Comparison of ENCODE assay signal across 17 cellular contexts in genomic region chrX:43560247-43560946, GRCh38.
DNase-seq lines count a peak whose midpoint lies in the region; ATAC-seq, FAIRE-seq and TF ChIP-seq lines count a peak whose summit lies in the region.
"Had no signal": no experiment of that assay in that cellular context is flagged by ENCODE, and none has a peak within 500 bp of the region (broad histone marks: within the 10 kb centered on the region; RNA-seq: fewer than 3 reads in every experiment).

No MANE protein-coding gene starts in this region.

- H3K4me1 Mint-ChIP-seq in MCF 10A (ENCODE audit: insufficient read depth, unreplicated experiment) (peaks cover 24% of the 10 kb centered on the region), nephron progenitor cell (peaks cover 12% of the 10 kb centered on the region)
- H3K4me1 Mint-ChIP-seq: activated naive CD8-positive, alpha-beta T cell treated with anti-CD3 and anti-CD28 coated beads for 36 hours; GM23338 had no signal

- peak overlapping the region; percentile 32 for H3K27ac Mint-ChIP-seq in MCF 10A (ENCODE audit: low read depth, unreplicated experiment)
- no peak overlapping the region for H3K27ac Mint-ChIP-seq in nephron progenitor cell
- H3K27ac Mint-ChIP-seq: activated naive CD8-positive, alpha-beta T cell treated with anti-CD3 and anti-CD28 coated beads for 36 hours; activated T-cell treated with anti-CD3 and anti-CD28 coated beads, Interleukin-2, amount 50 U/mL, for 72 hours; GM23338 had no signal

- H3K27me3 Mint-ChIP-seq in MCF 10A (ENCODE audit: insufficient read depth, unreplicated experiment): peaks cover 63% of the 10 kb centered on the region
- no peaks in the 10 kb centered on the region for H3K27me3 Mint-ChIP-seq in nephron progenitor cell (ENCODE audit: low read depth, poor library complexity)
- H3K27me3 Mint-ChIP-seq: activated naive CD8-positive, alpha-beta T cell treated with anti-CD3 and anti-CD28 coated beads for 36 hours; type B pancreatic cell had no signal

- DNase-seq in MCF 10A (ENCODE audit: unreplicated experiment): no peak
- DNase-seq in breast epithelium (ENCODE audit: low spot score in 2 of 2): no peak
- DNase-seq in NCI-H82 treated with DMSO at 0.1 percent for 48 hours (lab: John Stamatoyannopoulos, UW; ENCODE audit: unreplicated experiment): peak; percentile 63
- DNase-seq in nephron progenitor cell: no peak
- DNase-seq in GM12892 (ENCODE audit: insufficient read length): no peak
- no peak for DNase-seq in upper lobe of right lung
- DNase-seq in suprapubic skin (ENCODE audit: low spot score in 2 of 2): no peak

- POLR2A ChIA-PET in MCF 10A (lab: Yijun Ruan, JAX): interaction anchor here (0.6 to 1.6 kb wide), 10 partner anchors 21 to 279 kb away, joined by 3 to 7 read pairs (median 4); partner anchors contain the start of gene MAOA

- H3K27me3 ChIP-seq in breast epithelium: peaks cover 0 to 15% of the 10 kb centered on the region in 2 donors
- H3K27me3 ChIP-seq in esophagus (ENCODE audit: control insufficient read depth in 1 of 2, insufficient read depth in 2 of 2, low read length in 2 of 2): peaks cover 0 to 7% of the 10 kb centered on the region in 2 donors
- H3K27me3 ChIP-seq in upper lobe of right lung: no peaks in the 10 kb centered on the region
- H3K27me3 ChIP-seq in suprapubic skin: no peaks in the 10 kb centered on the region
- H3K27me3 ChIP-seq: MG63, SJCRH30 had no signal

- no peak for FAIRE-seq in GM12892 (lab: Jason Lieb, UNC)

- H3K4me1 ChIP-seq in breast epithelium: no peaks in the 10 kb centered on the region
- no peaks in the 10 kb centered on the region for H3K4me1 ChIP-seq in esophagus (ENCODE audit: control insufficient read depth in 2 of 2, insufficient read depth in 2 of 2, low read length in 1 of 2)
- no peaks in the 10 kb centered on the region for H3K4me1 ChIP-seq in upper lobe of right lung
- H3K4me1 ChIP-seq in suprapubic skin: no peaks in the 10 kb centered on the region
- H3K4me1 ChIP-seq: parathyroid adenoma, SJCRH30 had no signal

- H3K4me3 ChIP-seq in breast epithelium (no peak overlapping the region), esophagus (ENCODE audit: low read depth in 1 of 2, low read length in 2 of 2) (no peak overlapping the region), upper lobe of right lung (no peak overlapping the region), suprapubic skin (no peak overlapping the region)
- H3K4me3 ChIP-seq: GM23338, MG63, SJCRH30 had no signal

- TF ChIP-seq POLR2A in breast epithelium (IDR thresholded peaks at IDR 0.05) (no peak), GM12892 (IDR thresholded peaks at IDR 0.05; ENCODE audit: low read depth, low read length) (no peak), suprapubic skin (IDR thresholded peaks at IDR 0.05) (no peak)

- BruUV-seq in MCF 10A (replicated peaks; lab: Mats Ljungman, UMichigan): no TSS peak

- CTCF ChIA-PET in MCF 10A (lab: Yijun Ruan, JAX): interaction anchor here (0.5 to 4.4 kb wide), 12 partner anchors 11 to 1781 kb away, joined by 3 to 48 read pairs (median 4); no protein-coding TSS in a partner anchor

- H3K36me3 Mint-ChIP-seq in MCF 10A (ENCODE audit: insufficient read depth, unreplicated experiment) (no peaks in the 10 kb centered on the region), nephron progenitor cell (ENCODE audit: low read depth) (no peaks in the 10 kb centered on the region)
- H3K36me3 Mint-ChIP-seq: activated naive CD8-positive, alpha-beta T cell treated with anti-CD3 and anti-CD28 coated beads for 36 hours; brain; type B pancreatic cell had no signal

- H3K9me3 ChIP-seq in breast epithelium (no peaks in the 10 kb centered on the region), esophagus (ENCODE audit: control insufficient read depth in 2 of 2, insufficient read depth in 1 of 2, low read depth in 1 of 2, low read length in 1 of 2) (no peaks in the 10 kb centered on the region), upper lobe of right lung (no peaks in the 10 kb centered on the region), suprapubic skin (no peaks in the 10 kb centered on the region)
- H3K9me3 ChIP-seq: MG63, SJCRH30 had no signal

- H3K4me3 Mint-ChIP-seq in MCF 10A (ENCODE audit: unreplicated experiment): no peak overlapping the region
- no peak overlapping the region for H3K4me3 Mint-ChIP-seq in nephron progenitor cell
- H3K4me3 Mint-ChIP-seq: activated naive CD8-positive, alpha-beta T cell treated with anti-CD3 and anti-CD28 coated beads for 36 hours; activated T-cell treated with anti-CD3 and anti-CD28 coated beads, Interleukin-2, amount 50 U/mL, for 72 hours; brain; GM23338; type B pancreatic cell had no signal

- intact Hi-C loops in MCF 10A (cut with micrococcal nuclease): no loop called here
- intact Hi-C loops in breast epithelium (cut with DNase I; ENCODE audit: low total_unique reads): no loop called here
- intact Hi-C loops in upper lobe of right lung (cut with DNase I): loop anchor here (5.0 kb wide), 1 partner anchor 192 kb away; no protein-coding TSS in a partner anchor

- no peak for ATAC-seq in upper lobe of right lung
- ATAC-seq: stimulated activated naive CD8-positive, alpha-beta T cell treated with anti-CD3 and anti-CD28 coated beads, Interleukin-15, Interleukin-2, amounts not matched to agents 100 U/mL and 50 U/mL, for 24 hours had no signal

- H3K9me3 Mint-ChIP-seq in MCF 10A (ENCODE audit: unreplicated experiment) (no peaks in the 10 kb centered on the region), nephron progenitor cell (no peaks in the 10 kb centered on the region)
- H3K9me3 Mint-ChIP-seq: activated naive CD8-positive, alpha-beta T cell treated with anti-CD3 and anti-CD28 coated beads for 36 hours; activated T-cell treated with anti-CD3 and anti-CD28 coated beads, Interleukin-2, amount 50 U/mL, for 72 hours; brain; type B pancreatic cell had no signal

- WGBS in esophagus, 2 donors: 46 to 49% methylated on average over 5 of the region's 5 CpGs
- 52% methylated on average over 5 of the region's 5 CpGs for WGBS in suprapubic skin

- no peaks in the 10 kb centered on the region for H3K36me3 ChIP-seq in breast epithelium
- H3K36me3 ChIP-seq in esophagus (ENCODE audit: control insufficient read depth in 2 of 2, insufficient read depth in 2 of 2, low read length in 1 of 2): no peaks in the 10 kb centered on the region
- H3K36me3 ChIP-seq in upper lobe of right lung: no peaks in the 10 kb centered on the region
- H3K36me3 ChIP-seq in suprapubic skin: no peaks in the 10 kb centered on the region
- H3K36me3 ChIP-seq: MG63, SJCRH30 had no signal

- TF ChIP-seq CTCF in MCF 10A (IDR thresholded peaks at IDR 0.05; ENCODE audit: unreplicated experiment): no peak
- TF ChIP-seq CTCF in breast epithelium (IDR thresholded peaks at IDR 0.05): no peak
- no peak for TF ChIP-seq CTCF in nephron progenitor cell (IDR thresholded peaks at IDR 0.05)
- TF ChIP-seq CTCF in upper lobe of right lung (IDR thresholded peaks at IDR 0.05): no peak
- TF ChIP-seq CTCF in suprapubic skin (IDR thresholded peaks at IDR 0.05): no peak

- no peak for TF ChIP-seq EP300 in suprapubic skin (IDR thresholded peaks at IDR 0.05)

- H3K27ac ChIP-seq in breast epithelium (no peak overlapping the region), esophagus (ENCODE audit: low read depth in 2 of 2, low read length in 1 of 2) (peak overlapping the region; percentile 41 to 63), upper lobe of right lung (no peak overlapping the region), suprapubic skin (no peak overlapping the region)
- H3K27ac ChIP-seq: parathyroid adenoma, SJCRH30 had no signal

Comparison
In these comparisons a context has a peak if more than half of its experiments do, and no peak if none do; other contexts are left out.
1. H3K27ac ChIP-seq: peak in esophagus (2 of 2); none in breast epithelium (0 of 2), upper lobe of right lung (single experiment) and suprapubic skin (single experiment).